In the genomic region with DNA sequence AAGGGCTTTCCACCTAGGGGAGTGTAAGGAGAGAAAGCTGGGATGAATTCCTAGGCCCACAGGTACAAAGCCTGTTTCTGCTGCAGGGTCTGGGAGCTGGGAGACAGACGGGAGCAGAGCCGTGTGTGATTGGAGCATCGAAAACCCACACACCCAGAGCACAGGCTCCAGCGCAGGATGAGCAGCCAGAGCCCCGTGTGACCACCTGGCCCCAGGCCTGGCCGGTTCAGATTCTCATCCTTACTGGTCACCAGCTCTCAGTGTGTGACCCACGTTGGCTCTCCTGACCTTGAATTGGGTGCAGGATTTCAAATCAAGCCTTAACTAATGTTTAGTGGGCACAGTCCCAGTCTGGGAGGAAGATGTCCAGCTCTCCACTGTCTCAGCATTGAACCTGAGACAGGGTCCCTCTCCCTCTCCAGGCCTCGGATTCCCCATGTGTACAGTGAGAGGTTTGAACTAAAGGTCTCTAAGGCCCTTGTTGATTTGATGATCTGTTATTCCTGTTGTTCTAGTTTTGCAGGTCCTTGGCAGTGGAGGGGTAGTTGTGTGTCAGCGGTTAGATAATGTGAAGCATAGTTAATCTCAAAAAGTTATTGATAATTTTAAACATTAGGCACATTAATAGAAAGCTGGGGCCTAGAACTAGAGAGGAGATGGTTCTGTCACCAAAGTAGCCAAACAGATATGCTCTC, we compare ENCODE assay signal across 1 cellular context.
TF ChIP-seq lines count a peak whose summit lies in the region.

No MANE protein-coding gene starts in this region.

TF ChIP-seq in GM23338, 12 proteins besides CTCF, POLR2A, EP300 and RAD21 (continued from another document):
- TF ChIP-seq, protein P1, sequence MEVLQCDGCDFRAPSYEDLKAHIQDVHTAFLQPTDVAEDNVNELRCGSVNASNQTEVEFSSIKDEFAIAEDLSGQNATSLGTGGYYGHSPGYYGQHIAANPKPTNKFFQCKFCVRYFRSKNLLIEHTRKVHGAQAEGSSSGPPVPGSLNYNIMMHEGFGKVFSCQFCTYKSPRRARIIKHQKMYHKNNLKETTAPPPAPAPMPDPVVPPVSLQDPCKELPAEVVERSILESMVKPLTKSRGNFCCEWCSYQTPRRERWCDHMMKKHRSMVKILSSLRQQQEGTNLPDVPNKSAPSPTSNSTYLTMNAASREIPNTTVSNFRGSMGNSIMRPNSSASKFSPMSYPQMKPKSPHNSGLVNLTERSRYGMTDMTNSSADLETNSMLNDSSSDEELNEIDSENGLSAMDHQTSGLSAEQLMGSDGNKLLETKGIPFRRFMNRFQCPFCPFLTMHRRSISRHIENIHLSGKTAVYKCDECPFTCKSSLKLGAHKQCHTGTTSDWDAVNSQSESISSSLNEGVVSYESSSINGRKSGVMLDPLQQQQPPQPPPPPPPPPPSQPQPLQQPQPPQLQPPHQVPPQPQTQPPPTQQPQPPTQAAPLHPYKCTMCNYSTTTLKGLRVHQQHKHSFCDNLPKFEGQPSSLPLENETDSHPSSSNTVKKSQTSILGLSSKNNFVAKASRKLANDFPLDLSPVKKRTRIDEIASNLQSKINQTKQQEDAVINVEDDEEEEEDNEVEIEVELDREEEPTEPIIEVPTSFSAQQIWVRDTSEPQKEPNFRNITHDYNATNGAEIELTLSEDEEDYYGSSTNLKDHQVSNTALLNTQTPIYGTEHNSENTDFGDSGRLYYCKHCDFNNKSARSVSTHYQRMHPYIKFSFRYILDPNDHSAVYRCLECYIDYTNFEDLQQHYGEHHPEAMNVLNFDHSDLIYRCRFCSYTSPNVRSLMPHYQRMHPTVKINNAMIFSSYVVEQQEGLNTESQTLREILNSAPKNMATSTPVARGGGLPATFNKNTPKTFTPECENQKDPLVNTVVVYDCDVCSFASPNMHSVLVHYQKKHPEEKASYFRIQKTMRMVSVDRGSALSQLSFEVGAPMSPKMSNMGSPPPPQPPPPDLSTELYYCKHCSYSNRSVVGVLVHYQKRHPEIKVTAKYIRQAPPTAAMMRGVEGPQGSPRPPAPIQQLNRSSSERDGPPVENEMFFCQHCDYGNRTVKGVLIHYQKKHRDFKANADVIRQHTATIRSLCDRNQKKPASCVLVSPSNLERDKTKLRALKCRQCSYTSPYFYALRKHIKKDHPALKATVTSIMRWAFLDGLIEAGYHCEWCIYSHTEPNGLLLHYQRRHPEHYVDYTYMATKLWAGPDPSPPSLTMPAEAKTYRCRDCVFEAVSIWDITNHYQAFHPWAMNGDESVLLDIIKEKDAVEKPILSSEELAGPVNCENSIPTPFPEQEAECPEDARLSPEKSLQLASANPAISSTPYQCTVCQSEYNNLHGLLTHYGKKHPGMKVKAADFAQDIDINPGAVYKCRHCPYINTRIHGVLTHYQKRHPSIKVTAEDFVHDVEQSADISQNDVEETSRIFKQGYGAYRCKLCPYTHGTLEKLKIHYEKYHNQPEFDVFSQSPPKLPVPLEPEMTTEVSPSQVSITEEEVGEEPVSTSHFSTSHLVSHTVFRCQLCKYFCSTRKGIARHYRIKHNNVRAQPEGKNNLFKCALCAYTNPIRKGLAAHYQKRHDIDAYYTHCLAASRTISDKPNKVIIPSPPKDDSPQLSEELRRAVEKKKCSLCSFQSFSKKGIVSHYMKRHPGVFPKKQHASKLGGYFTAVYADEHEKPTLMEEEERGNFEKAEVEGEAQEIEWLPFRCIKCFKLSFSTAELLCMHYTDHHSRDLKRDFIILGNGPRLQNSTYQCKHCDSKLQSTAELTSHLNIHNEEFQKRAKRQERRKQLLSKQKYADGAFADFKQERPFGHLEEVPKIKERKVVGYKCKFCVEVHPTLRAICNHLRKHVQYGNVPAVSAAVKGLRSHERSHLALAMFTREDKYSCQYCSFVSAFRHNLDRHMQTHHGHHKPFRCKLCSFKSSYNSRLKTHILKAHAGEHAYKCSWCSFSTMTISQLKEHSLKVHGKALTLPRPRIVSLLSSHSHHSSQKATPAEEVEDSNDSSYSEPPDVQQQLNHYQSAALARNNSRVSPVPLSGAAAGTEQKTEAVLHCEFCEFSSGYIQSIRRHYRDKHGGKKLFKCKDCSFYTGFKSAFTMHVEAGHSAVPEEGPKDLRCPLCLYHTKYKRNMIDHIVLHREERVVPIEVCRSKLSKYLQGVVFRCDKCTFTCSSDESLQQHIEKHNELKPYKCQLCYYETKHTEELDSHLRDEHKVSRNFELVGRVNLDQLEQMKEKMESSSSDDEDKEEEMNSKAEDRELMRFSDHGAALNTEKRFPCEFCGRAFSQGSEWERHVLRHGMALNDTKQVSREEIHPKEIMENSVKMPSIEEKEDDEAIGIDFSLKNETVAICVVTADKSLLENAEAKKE (CRISPR knock-in tag; IDR thresholded peaks at IDR 0.05): no peak
- TF ChIP-seq, protein P2, sequence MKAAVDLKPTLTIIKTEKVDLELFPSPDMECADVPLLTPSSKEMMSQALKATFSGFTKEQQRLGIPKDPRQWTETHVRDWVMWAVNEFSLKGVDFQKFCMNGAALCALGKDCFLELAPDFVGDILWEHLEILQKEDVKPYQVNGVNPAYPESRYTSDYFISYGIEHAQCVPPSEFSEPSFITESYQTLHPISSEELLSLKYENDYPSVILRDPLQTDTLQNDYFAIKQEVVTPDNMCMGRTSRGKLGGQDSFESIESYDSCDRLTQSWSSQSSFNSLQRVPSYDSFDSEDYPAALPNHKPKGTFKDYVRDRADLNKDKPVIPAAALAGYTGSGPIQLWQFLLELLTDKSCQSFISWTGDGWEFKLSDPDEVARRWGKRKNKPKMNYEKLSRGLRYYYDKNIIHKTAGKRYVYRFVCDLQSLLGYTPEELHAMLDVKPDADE (IDR thresholded peaks at IDR 0.05): no peak
- TF ChIP-seq, protein P3, sequence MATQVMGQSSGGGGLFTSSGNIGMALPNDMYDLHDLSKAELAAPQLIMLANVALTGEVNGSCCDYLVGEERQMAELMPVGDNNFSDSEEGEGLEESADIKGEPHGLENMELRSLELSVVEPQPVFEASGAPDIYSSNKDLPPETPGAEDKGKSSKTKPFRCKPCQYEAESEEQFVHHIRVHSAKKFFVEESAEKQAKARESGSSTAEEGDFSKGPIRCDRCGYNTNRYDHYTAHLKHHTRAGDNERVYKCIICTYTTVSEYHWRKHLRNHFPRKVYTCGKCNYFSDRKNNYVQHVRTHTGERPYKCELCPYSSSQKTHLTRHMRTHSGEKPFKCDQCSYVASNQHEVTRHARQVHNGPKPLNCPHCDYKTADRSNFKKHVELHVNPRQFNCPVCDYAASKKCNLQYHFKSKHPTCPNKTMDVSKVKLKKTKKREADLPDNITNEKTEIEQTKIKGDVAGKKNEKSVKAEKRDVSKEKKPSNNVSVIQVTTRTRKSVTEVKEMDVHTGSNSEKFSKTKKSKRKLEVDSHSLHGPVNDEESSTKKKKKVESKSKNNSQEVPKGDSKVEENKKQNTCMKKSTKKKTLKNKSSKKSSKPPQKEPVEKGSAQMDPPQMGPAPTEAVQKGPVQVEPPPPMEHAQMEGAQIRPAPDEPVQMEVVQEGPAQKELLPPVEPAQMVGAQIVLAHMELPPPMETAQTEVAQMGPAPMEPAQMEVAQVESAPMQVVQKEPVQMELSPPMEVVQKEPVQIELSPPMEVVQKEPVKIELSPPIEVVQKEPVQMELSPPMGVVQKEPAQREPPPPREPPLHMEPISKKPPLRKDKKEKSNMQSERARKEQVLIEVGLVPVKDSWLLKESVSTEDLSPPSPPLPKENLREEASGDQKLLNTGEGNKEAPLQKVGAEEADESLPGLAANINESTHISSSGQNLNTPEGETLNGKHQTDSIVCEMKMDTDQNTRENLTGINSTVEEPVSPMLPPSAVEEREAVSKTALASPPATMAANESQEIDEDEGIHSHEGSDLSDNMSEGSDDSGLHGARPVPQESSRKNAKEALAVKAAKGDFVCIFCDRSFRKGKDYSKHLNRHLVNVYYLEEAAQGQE (IDR thresholded peaks at IDR 0.05; ENCODE audit: unreplicated experiment): no peak
- TF ChIP-seq POLR2AphosphoS5 (IDR thresholded peaks at IDR 0.05; ENCODE audit: low read depth) (no peak), EZH2 (IDR thresholded peaks at IDR 0.05; ENCODE audit: low read depth, unreplicated experiment) (no peak), EZH2phosphoT487 (IDR thresholded peaks at IDR 0.05; ENCODE audit: unreplicated experiment) (no peak), JUNB (IDR thresholded peaks at IDR 0.05; ENCODE audit: unreplicated experiment) (no peak), STAT1 (IDR thresholded peaks at IDR 0.05; ENCODE audit: unreplicated experiment) (no peak)
